In the genomic region with DNA sequence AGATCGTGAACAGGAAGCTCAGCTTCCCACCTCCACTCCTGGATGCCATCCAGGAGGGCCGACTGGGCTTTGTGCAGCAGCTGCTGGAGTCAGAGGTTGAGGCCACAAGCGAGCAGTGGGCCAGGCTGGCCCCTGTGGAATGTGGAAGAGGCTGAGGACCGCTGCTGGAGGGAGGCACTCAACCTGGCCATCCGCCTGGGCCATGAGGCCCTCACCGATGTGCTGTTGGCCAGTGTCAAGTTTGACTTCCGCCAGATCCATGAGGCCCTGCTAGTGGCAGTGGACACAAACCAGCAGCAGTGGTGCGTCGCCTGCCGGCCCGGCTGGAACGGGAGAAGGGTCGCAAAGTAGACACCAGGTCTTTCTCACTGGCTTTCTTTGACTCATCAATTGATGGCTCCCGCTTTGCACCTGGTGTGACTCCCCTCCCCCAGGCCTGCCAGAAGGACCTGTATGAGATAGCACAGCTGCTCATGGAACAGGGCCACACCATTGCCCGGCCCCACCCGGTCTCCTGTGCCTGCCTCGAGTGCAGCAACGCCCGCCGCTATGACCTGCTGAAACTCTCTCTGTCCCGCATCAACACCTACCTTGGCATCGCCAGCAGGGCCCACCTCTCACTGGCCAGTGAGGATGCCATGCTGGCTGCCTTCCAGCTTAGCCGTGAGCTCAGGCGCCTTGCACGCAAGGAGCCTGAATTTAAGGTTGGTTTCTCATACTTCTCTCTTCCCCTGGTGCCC, we compare ENCODE assay signal across 21 cellular contexts. TPM values are rescaled to one million over a fixed set of nuclear protein-coding genes. Genes with fewer than 3 reads are reported as not detected.
A peak's percentile ranks its signal among the peaks of the same experiment; 100 is the strongest.
DNase-seq lines count a peak whose midpoint lies in the region; ATAC-seq and TF ChIP-seq lines count a peak whose summit lies in the region.
"Had no signal": no experiment of that assay in that cellular context is flagged by ENCODE, and none has a peak within 500 bp of the region (broad histone marks: within the 10 kb centered on the region; RNA-seq: fewer than 3 reads in every experiment).

No MANE protein-coding gene starts in this region.

- peaks cover 14% of the 10 kb centered on the region for H3K4me1 Mint-ChIP-seq in activated T-cell treated with anti-CD3 and anti-CD28 coated beads, Interleukin-2, amount 50 U/mL, for 24 hours (ENCODE audit: low read depth)
- peaks cover 37% of the 10 kb centered on the region for H3K4me1 Mint-ChIP-seq in mesothelial cell of epicardium

- intact Hi-C loops in mammary epithelial cell (cut with micrococcal nuclease) (no loop called here), upper lobe of right lung (cut with DNase I) (no loop called here)

- H3K27me3 Mint-ChIP-seq in activated T-cell treated with anti-CD3 and anti-CD28 coated beads, Interleukin-2, amount 50 U/mL, for 24 hours, result no peaks in the 10 kb centered on the region
- no peaks in the 10 kb centered on the region for H3K27me3 Mint-ChIP-seq in mesothelial cell of epicardium (ENCODE audit: low read depth)

- H3K4me3 Mint-ChIP-seq in activated T-cell treated with anti-CD3 and anti-CD28 coated beads, Interleukin-2, amount 50 U/mL, for 24 hours, result no peak overlapping the region
- H3K4me3 Mint-ChIP-seq in mesothelial cell of epicardium, result no peak overlapping the region
- H3K4me3 Mint-ChIP-seq: central memory CD8-positive, alpha-beta T cell; T-helper 1 cell treated with Interleukin-12 subunit alpha and Interleukin-12 subunit beta and Interleukin-4 antibody, amounts not matched to agents 30 μg/mL and 1 μg/mL, for 36 hours had no signal

- no peaks in the 10 kb centered on the region for H3K79me2 ChIP-seq in mammary epithelial cell (ENCODE audit: insufficient read depth, low read length)

- ATAC-seq in upper lobe of right lung, result no peak
- ATAC-seq: mucosa of descending colon, pancreas had no signal

- H3K9ac ChIP-seq in mammary epithelial cell (ENCODE audit: insufficient read depth, low read length), result no peak overlapping the region

- in situ Hi-C loops in mammary epithelial cell (cut with MboI; ENCODE audit: low sequenced_read_pairs in 2 of 2), result no loop called here

- TF ChIP-seq CTCF in mammary epithelial cell (conservative IDR thresholded peaks at IDR 0.05 in 1 of 2, IDR thresholded peaks at IDR 0.05 in 1 of 2; ENCODE audit: extremely low read depth in 1 of 2, insufficient read depth in 1 of 2, low read depth in 1 of 2, low read length in 2 of 2), result no peak
- no peak for TF ChIP-seq CTCF in mesothelial cell of epicardium (IDR thresholded peaks at IDR 0.05; ENCODE audit: unreplicated experiment)
- TF ChIP-seq CTCF in upper lobe of right lung (IDR thresholded peaks at IDR 0.05), result no peak

- no TSS peak for BruUV-seq in mammary epithelial cell (replicated peaks; lab: Mats Ljungman, UMichigan)

- H3K36me3 ChIP-seq in mammary epithelial cell (ENCODE audit: insufficient read depth, low read length) (no peaks in the 10 kb centered on the region), upper lobe of right lung (no peaks in the 10 kb centered on the region), MG63 (no peaks in the 10 kb centered on the region)
- H3K36me3 ChIP-seq: adrenal gland, pancreas, suprapubic skin had no signal

- peak overlapping the region; percentile 85 for H2AFZ ChIP-seq in mammary epithelial cell (ENCODE audit: low read depth, low read length)

- no peaks in the 10 kb centered on the region for H3K9me3 Mint-ChIP-seq in activated T-cell treated with anti-CD3 and anti-CD28 coated beads, Interleukin-2, amount 50 U/mL, for 24 hours
- peaks cover 5% of the 10 kb centered on the region for H3K9me3 Mint-ChIP-seq in mesothelial cell of epicardium
- H3K9me3 Mint-ChIP-seq: central memory CD8-positive, alpha-beta T cell had no signal

- H3K27me3 ChIP-seq in mammary epithelial cell (ENCODE audit: insufficient read depth, low read length) (no peaks in the 10 kb centered on the region), upper lobe of right lung (no peaks in the 10 kb centered on the region), MG63 (no peaks in the 10 kb centered on the region)
- H3K27me3 ChIP-seq: adrenal gland, pancreas, suprapubic skin had no signal

- no peak overlapping the region for H3K4me3 ChIP-seq in mammary epithelial cell (replicated peaks in 1 of 3; ENCODE audit: insufficient read depth in 1 of 3, low read depth in 2 of 3, low read length in 3 of 3)
- H3K4me3 ChIP-seq in upper lobe of right lung, result no peak overlapping the region
- no peak overlapping the region for H3K4me3 ChIP-seq in MG63
- H3K4me3 ChIP-seq: adrenal gland, mucosa of descending colon, pancreas, suprapubic skin had no signal

- CTCF ChIA-PET in mammary epithelial cell (lab: Charles Lee; ENCODE audit: low non-redundant PET), result no interaction called here

- DNase-seq in activated T-cell treated with anti-CD3 and anti-CD28 coated beads, Interleukin-2, amount 50 U/mL, for 24 hours, result peak; percentile 19
- no peak for DNase-seq in activated T-cell treated with anti-CD3 and anti-CD28 coated beads, Interleukin-2, amount 50 U/mL, for 48 hours
- no peak for DNase-seq in mammary epithelial cell
- no peak for DNase-seq in mesothelial cell of epicardium (ENCODE audit: low spot score in 2 of 2, unreplicated experiment in 2 of 2)
- DNase-seq in upper lobe of right lung, result peak; percentile 61
- no peak for DNase-seq in C1 segment of cervical spinal cord (lab: John Stamatoyannopoulos, UW)
- no peak for DNase-seq in GDM1 (lab: John Stamatoyannopoulos, UW)
- DNase-seq in MG63, result no peak
- DNase-seq: activated CD4-positive, CD25-positive, alpha-beta regulatory T cell; adrenal gland; Caco-2; mucosa of descending colon; NCI-H2171; pancreas; Right ventricle myocardium superior; stimulated activated CD4-positive, alpha-beta T cell treated with anti-CD3 and anti-CD28 coated beads, Interleukin-4, amount 100 ng/mL, for 1 hour had no signal

- H4K20me1 ChIP-seq in mammary epithelial cell (ENCODE audit: insufficient read depth, low read length), result no peaks in the 10 kb centered on the region

- H3K4me1 ChIP-seq in mammary epithelial cell (ENCODE audit: insufficient read depth, low read length) (peaks cover 12% of the 10 kb centered on the region), upper lobe of right lung (peaks cover 10% of the 10 kb centered on the region)
- H3K4me1 ChIP-seq: adrenal gland, pancreas had no signal

- H3K36me3 Mint-ChIP-seq in activated T-cell treated with anti-CD3 and anti-CD28 coated beads, Interleukin-2, amount 50 U/mL, for 24 hours (ENCODE audit: low read depth), result no peaks in the 10 kb centered on the region
- H3K36me3 Mint-ChIP-seq in mesothelial cell of epicardium, result no peaks in the 10 kb centered on the region

- no peaks in the 10 kb centered on the region for H3K9me3 ChIP-seq in mammary epithelial cell (replicated peaks; ENCODE audit: insufficient read depth, low read length)
- H3K9me3 ChIP-seq in upper lobe of right lung, result no peaks in the 10 kb centered on the region
- H3K9me3 ChIP-seq in MG63, result no peaks in the 10 kb centered on the region; the same call in 1 of the 2 replicates
- H3K9me3 ChIP-seq: adrenal gland, mucosa of descending colon, pancreas, suprapubic skin had no signal

- dilution Hi-C loops in mammary epithelial cell (cut with HindIII; ENCODE audit: low sequenced_read_pairs), result no loop called here

- H3K27ac ChIP-seq in mammary epithelial cell (ENCODE audit: insufficient read depth, low read depth, low read length) (no peak overlapping the region), upper lobe of right lung (no peak overlapping the region)
- H3K27ac ChIP-seq: adrenal gland, pancreas, suprapubic skin had no signal

- H3K4me2 ChIP-seq in mammary epithelial cell (ENCODE audit: insufficient read depth, low read depth, low read length), result no peak overlapping the region

- H3K27ac Mint-ChIP-seq in activated T-cell treated with anti-CD3 and anti-CD28 coated beads, Interleukin-2, amount 50 U/mL, for 24 hours, result no peak overlapping the region
- H3K27ac Mint-ChIP-seq in mesothelial cell of epicardium, result peak overlapping the region; percentile 50
- H3K27ac Mint-ChIP-seq: T-helper 1 cell treated with Interleukin-12 subunit alpha and Interleukin-12 subunit beta and Interleukin-4 antibody, amounts not matched to agents 30 μg/mL and 1 μg/mL, for 36 hours had no signal

- WGBS in mammary epithelial cell (ENCODE audit: low coverage, missing lambda C conversion rate), result 77% methylated on average over 13 of the region's 25 CpGs

RNA-seq across cellular contexts. Expression of a gene that starts 24.9 kb away (rescaled TPM):
- not detected for total RNA-seq in mammary epithelial cell
- not detected for polyA plus RNA-seq in mammary epithelial cell
- not detected for polyA minus RNA-seq in mammary epithelial cell
- total RNA-seq in mesothelial cell of epicardium, result 4.5 to 6.1 TPM (median 4.9 TPM) in 3 replicates
- 1.2 TPM for total RNA-seq in upper lobe of right lung
- total RNA-seq in MG63 (2014; rRNA removed; shearing (Covaris generic); ENCODE audit: low replicate concordance), result not detected in 2 replicates
- total RNA-seq: activated CD8-positive, alpha-beta memory T cell treated with anti-CD3 and anti-CD28 coated beads for 36 hours; fibroblast of villous mesenchyme; mucosa of descending colon; suprapubic skin had no signal

RNA-seq across cellular contexts. Expression of a gene that starts 28.0 kb away (rescaled TPM):
- not detected for total RNA-seq in mammary epithelial cell
- not detected for polyA plus RNA-seq in mammary epithelial cell
- polyA minus RNA-seq in mammary epithelial cell, result not detected
- total RNA-seq in mesothelial cell of epicardium, result not detected in 3 replicates
- total RNA-seq in upper lobe of right lung, result 0.29 TPM
- not detected in 2 replicates for total RNA-seq in MG63 (2014; rRNA removed; shearing (Covaris generic); ENCODE audit: low replicate concordance)
- total RNA-seq: activated CD8-positive, alpha-beta memory T cell treated with anti-CD3 and anti-CD28 coated beads for 36 hours; Caco-2; fibroblast of villous mesenchyme; pancreas; suprapubic skin had no signal
- polyA plus RNA-seq: adrenal gland, pancreas had no signal

RNA-seq across cellular contexts. Expression of a gene that starts 54.3 kb away (rescaled TPM):
- 1 to 10 TPM; 1.2 to 2.1 TPM for total RNA-seq in mammary epithelial cell
- 0.40 TPM for polyA plus RNA-seq in mammary epithelial cell
- polyA minus RNA-seq in mammary epithelial cell, result not detected
- total RNA-seq in mesothelial cell of epicardium, result 2.6 to 2.9 TPM (median 2.9 TPM) in 3 replicates
- 1.2 TPM for total RNA-seq in upper lobe of right lung
- 0.72 TPM in 1 of 2 replicates, not detected in the other for total RNA-seq in MG63 (2014; rRNA removed; shearing (Covaris generic); ENCODE audit: low replicate concordance)

Comparison
In these comparisons a context has a peak if more than half of its experiments do, and no peak if none do; other contexts are left out.
1. DNase-seq: peak in activated T-cell treated with anti-CD3 and anti-CD28 coated beads, Interleukin-2, amount 50 U/mL, for 24 hours (single experiment) and upper lobe of right lung (single experiment); none in activated T-cell treated with anti-CD3 and anti-CD28 coated beads, Interleukin-2, amount 50 U/mL, for 48 hours (0 of 2), mammary epithelial cell (single experiment), mesothelial cell of epicardium (0 of 2), C1 segment of cervical spinal cord (0 of 14), GDM1 (single experiment) and MG63 (single experiment).